Comparison of ENCODE assay signal across 8 cellular contexts in the genomic region with DNA sequence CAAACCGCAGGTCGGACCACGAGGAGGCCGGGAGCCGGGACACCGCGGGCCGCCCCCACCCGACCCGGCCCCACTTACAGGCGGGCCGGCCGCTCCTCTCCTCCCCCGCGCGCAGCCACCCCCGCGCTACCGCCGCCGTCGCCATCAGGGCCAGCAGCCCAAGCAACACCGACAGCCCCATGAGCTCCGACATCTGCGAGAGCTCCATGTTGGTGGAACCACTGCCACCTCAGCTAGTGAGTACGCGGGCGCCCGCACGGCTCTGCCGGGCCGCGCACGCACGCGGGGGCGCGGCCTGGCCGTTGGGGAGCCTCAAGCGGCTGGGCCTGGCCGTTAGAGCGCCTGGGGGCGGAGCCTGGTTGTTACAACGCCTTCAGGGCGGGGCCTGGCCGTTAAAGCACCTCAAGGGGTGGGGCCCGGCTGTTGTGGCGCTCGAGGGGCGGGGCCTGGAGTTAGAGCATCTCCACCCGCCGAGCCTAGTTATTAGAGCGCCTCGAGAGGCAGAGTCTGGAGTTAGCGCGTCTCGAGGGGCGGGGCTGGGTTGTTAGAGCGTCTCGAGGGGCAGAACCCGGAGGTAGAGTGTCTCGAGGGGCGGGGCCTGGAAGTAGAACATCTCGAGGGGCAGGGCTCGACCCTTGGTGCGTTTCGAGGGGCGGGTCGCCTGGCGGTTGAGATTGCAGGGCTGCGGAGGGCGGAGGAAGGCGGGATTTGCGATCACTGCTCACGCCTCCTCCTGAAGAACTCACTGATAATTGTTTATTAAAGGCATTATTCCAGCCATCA. TPM values are rescaled to one million over a fixed set of nuclear protein-coding genes. Genes with fewer than 3 reads are reported as not detected.
DNase-seq lines count a peak whose midpoint lies in the region; TF ChIP-seq lines count a peak whose summit lies in the region.

A gene with protein sequence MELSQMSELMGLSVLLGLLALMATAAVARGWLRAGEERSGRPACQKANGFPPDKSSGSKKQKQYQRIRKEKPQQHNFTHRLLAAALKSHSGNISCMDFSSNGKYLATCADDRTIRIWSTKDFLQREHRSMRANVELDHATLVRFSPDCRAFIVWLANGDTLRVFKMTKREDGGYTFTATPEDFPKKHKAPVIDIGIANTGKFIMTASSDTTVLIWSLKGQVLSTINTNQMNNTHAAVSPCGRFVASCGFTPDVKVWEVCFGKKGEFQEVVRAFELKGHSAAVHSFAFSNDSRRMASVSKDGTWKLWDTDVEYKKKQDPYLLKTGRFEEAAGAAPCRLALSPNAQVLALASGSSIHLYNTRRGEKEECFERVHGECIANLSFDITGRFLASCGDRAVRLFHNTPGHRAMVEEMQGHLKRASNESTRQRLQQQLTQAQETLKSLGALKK (minus strand): TSS at position 238 of the 783 bp plus-strand sequence. CDS start 30 bp downstream, at position 208.

- H3K4me3 Mint-ChIP-seq in HFFc6: peak within 1 kb of the TSS; percentile 95
- peak within 1 kb of the TSS; percentile 95 for H3K4me3 Mint-ChIP-seq in activated naive CD4-positive, alpha-beta T cell treated with anti-CD3 and anti-CD28 coated beads, Interleukin-2, amount 10 ng/mL, durations not matched to agents 7 days and 5 days

- H3K27me3 Mint-ChIP-seq in HFFc6 (ENCODE audit: insufficient read depth): peaks cover 3% of the 10 kb centered on the region
- H3K27me3 Mint-ChIP-seq in activated naive CD4-positive, alpha-beta T cell treated with anti-CD3 and anti-CD28 coated beads, Interleukin-2, amount 10 ng/mL, durations not matched to agents 7 days and 5 days: peaks cover 4% of the 10 kb centered on the region

- H3K4me3 ChIP-seq in GM08714 (ENCODE audit: low read length) (peak within 1 kb of the TSS; percentile 76), NB4 (ENCODE audit: low read depth, low read length) (peak within 1 kb of the TSS; percentile 77), SK-N-MC (peak within 1 kb of the TSS; percentile 87), suprapubic skin (peak within 1 kb of the TSS; percentile 83)

- H3K9me3 ChIP-seq in SK-N-MC (ENCODE audit: low read depth, low read length) (no peaks in the 10 kb centered on the region), suprapubic skin (no peaks in the 10 kb centered on the region)

- H3K27me3 ChIP-seq in suprapubic skin: no peaks in the 10 kb centered on the region

- H3K9me3 Mint-ChIP-seq in HFFc6: no peaks in the 10 kb centered on the region; the same call in 1 of the 2 replicates
- no peaks in the 10 kb centered on the region for H3K9me3 Mint-ChIP-seq in activated naive CD4-positive, alpha-beta T cell treated with anti-CD3 and anti-CD28 coated beads, Interleukin-2, amount 10 ng/mL, durations not matched to agents 7 days and 5 days

- TF ChIP-seq CTCF in HFFc6 (IDR thresholded peaks at IDR 0.05) (peak; percentile 42), NB4 (IDR thresholded peaks at IDR 0.05; ENCODE audit: low read depth, low read length) (no peak), suprapubic skin (IDR thresholded peaks at IDR 0.05) (peak in 1 of 2 donors; percentile 9)

- H3K27ac Mint-ChIP-seq in HFFc6: peak within 1 kb of the TSS; percentile 93
- H3K27ac Mint-ChIP-seq in activated naive CD4-positive, alpha-beta T cell treated with anti-CD3 and anti-CD28 coated beads, Interleukin-2, amount 10 ng/mL, durations not matched to agents 7 days and 5 days: peak within 1 kb of the TSS; percentile 99

- H3K27ac ChIP-seq in SK-N-MC (peak within 1 kb of the TSS; percentile 76), suprapubic skin (peak within 1 kb of the TSS; percentile 89)

- H3K36me3 Mint-ChIP-seq in HFFc6 (ENCODE audit: low read depth): peaks cover 21% of the 10 kb centered on the region
- peaks cover 19% of the 10 kb centered on the region for H3K36me3 Mint-ChIP-seq in activated naive CD4-positive, alpha-beta T cell treated with anti-CD3 and anti-CD28 coated beads, Interleukin-2, amount 10 ng/mL, durations not matched to agents 7 days and 5 days

- 0% methylated on average over 7 of the region's 75 CpGs for WGBS in suprapubic skin

- TF ChIP-seq EP300 in suprapubic skin (IDR thresholded peaks at IDR 0.05): no peak

- CTCF ChIA-PET in activated naive CD4-positive, alpha-beta T cell treated with anti-CD3 and anti-CD28 coated beads, Interleukin-2, amount 10 ng/mL, durations not matched to agents 7 days and 5 days (lab: Charles Lee): interaction anchor here (1.0 kb wide), 1 partner anchor 22 kb away, joined by 3 read pairs; no protein-coding TSS in a partner anchor

- H3K9ac ChIP-seq in SK-N-MC (ENCODE audit: insufficient read length): peak within 1 kb of the TSS; percentile 87

- peaks cover 28% of the 10 kb centered on the region for H3K4me1 ChIP-seq in suprapubic skin

- peak; percentile 96 for DNase-seq in HFFc6
- DNase-seq in NB4 (ENCODE audit: low read depth): peak; percentile 99
- peak; percentile 92 for DNase-seq in SK-N-MC (ENCODE audit: low read depth, low spot score)
- peak; percentile 99 for DNase-seq in activated naive CD4-positive, alpha-beta T cell treated with anti-CD3 and anti-CD28 coated beads, Interleukin-2, amount 10 ng/mL, durations not matched to agents 7 days and 5 days
- peak; percentile 99 for DNase-seq in germinal center (ENCODE audit: low spot score)
- peak; percentile 48 to 100 (median 96) for DNase-seq in nucleus accumbens (lab: John Stamatoyannopoulos, UW)
- DNase-seq in suprapubic skin (ENCODE audit: low spot score in 2 of 2): peak; percentile 99

- H3K4me1 Mint-ChIP-seq in HFFc6 (ENCODE audit: low read depth): peaks cover 19% of the 10 kb centered on the region
- peaks cover 32% of the 10 kb centered on the region for H3K4me1 Mint-ChIP-seq in activated naive CD4-positive, alpha-beta T cell treated with anti-CD3 and anti-CD28 coated beads, Interleukin-2, amount 10 ng/mL, durations not matched to agents 7 days and 5 days

- H3K36me3 ChIP-seq in SK-N-MC (ENCODE audit: insufficient read depth, low read length): peaks cover 14% of the 10 kb centered on the region
- peaks cover 17% of the 10 kb centered on the region for H3K36me3 ChIP-seq in suprapubic skin

- peak; percentile 99 for TF ChIP-seq POLR2A in NB4 (IDR thresholded peaks at IDR 0.05; ENCODE audit: extremely low read depth, insufficient read length)
- TF ChIP-seq POLR2A in suprapubic skin (IDR thresholded peaks at IDR 0.05): peak; percentile 65 to 79

RNA-seq across cellular contexts. Expression of the gene that starts here (rescaled TPM):
- 10 to 100 TPM; 34.3 to 48.1 (median 38.8) TPM for total RNA-seq in HFFc6 (2021; fragmentation: NEBNext Ultra II Directional; extraction: Animal tissue kit (Norgen Biotek cat#: 25700))
- 10 to 100 TPM; 23.3 to 43.3 (median 40.8) TPM for total RNA-seq in suprapubic skin

Comparison
In these comparisons a context has a peak if more than half of its experiments do, and no peak if none do; other contexts are left out.
1. Peak in every context shown above with its lines: DNase-seq, H3K4me3 ChIP-seq and H3K27ac ChIP-seq.